Comparison of ENCODE assay signal across 1 cellular context in the genomic region with DNA sequence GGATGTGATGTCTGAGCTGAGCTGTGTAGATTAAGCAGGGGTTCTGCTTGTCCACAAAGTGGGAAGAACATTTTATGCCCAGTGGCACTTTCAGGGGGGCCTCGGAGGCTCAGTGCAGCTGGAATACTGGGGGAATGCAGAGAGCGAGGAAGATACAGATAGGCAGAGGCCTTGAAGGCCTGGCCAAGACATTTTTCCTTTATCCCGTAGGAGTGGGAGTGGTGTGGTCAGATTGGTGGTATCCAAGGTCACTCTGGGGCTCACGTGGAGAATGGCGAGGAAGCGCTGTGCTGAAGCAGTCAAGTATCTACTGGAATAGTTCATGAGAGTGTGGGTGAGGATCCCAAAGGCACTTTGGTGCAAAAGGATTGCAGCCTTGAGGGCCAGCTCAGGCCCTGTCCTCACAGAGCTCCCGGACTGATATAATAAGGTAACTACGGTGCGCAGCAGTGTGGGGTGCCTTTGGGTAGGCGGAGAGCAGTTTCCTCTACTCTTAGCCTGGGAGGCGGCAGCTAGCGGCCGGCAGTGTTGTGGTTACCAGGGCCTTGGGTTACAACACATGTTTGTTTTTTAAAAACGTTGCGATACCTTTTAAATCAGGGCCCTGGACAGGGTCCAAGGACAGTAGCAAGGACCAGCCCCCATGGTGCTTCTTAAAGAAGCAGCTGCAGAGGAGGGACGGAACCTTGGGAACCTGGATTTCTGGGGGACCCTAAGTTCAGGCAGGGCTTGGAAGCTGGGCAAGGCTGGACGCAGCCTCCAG.
TF ChIP-seq lines count a peak whose summit lies in the region.

No MANE protein-coding gene starts in this region.

TF ChIP-seq in HepG2, 621 proteins besides CTCF, POLR2A, EP300 and RAD21 (continued from another document and continues in another):
- TF ChIP-seq, protein P1, sequence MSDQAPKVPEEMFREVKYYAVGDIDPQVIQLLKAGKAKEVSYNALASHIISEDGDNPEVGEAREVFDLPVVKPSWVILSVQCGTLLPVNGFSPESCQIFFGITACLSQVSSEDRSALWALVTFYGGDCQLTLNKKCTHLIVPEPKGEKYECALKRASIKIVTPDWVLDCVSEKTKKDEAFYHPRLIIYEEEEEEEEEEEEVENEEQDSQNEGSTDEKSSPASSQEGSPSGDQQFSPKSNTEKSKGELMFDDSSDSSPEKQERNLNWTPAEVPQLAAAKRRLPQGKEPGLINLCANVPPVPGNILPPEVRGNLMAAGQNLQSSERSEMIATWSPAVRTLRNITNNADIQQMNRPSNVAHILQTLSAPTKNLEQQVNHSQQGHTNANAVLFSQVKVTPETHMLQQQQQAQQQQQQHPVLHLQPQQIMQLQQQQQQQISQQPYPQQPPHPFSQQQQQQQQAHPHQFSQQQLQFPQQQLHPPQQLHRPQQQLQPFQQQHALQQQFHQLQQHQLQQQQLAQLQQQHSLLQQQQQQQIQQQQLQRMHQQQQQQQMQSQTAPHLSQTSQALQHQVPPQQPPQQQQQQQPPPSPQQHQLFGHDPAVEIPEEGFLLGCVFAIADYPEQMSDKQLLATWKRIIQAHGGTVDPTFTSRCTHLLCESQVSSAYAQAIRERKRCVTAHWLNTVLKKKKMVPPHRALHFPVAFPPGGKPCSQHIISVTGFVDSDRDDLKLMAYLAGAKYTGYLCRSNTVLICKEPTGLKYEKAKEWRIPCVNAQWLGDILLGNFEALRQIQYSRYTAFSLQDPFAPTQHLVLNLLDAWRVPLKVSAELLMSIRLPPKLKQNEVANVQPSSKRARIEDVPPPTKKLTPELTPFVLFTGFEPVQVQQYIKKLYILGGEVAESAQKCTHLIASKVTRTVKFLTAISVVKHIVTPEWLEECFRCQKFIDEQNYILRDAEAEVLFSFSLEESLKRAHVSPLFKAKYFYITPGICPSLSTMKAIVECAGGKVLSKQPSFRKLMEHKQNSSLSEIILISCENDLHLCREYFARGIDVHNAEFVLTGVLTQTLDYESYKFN (CRISPR knock-in tag; conservative IDR thresholded peaks at IDR 0.05) = peak; percentile 87
- no peak for TF ChIP-seq ZNF230 (CRISPR knock-in tag; IDR thresholded peaks at IDR 0.05)
- TF ChIP-seq, protein P2, sequence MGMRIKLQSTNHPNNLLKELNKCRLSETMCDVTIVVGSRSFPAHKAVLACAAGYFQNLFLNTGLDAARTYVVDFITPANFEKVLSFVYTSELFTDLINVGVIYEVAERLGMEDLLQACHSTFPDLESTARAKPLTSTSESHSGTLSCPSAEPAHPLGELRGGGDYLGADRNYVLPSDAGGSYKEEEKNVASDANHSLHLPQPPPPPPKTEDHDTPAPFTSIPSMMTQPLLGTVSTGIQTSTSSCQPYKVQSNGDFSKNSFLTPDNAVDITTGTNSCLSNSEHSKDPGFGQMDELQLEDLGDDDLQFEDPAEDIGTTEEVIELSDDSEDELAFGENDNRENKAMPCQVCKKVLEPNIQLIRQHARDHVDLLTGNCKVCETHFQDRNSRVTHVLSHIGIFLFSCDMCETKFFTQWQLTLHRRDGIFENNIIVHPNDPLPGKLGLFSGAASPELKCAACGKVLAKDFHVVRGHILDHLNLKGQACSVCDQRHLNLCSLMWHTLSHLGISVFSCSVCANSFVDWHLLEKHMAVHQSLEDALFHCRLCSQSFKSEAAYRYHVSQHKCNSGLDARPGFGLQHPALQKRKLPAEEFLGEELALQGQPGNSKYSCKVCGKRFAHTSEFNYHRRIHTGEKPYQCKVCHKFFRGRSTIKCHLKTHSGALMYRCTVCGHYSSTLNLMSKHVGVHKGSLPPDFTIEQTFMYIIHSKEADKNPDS (CRISPR knock-in tag; IDR thresholded peaks at IDR 0.05) = no peak
- TF ChIP-seq RBM22 (optimal IDR thresholded peaks at IDR 0.05; ENCODE audit: low read length) = no peak
- TF ChIP-seq ELF3 (CRISPR knock-in tag; IDR thresholded peaks at IDR 0.05) = peak; percentile 59; the same call in 1 of the 2 replicates
- no peak for TF ChIP-seq NBN (conservative IDR thresholded peaks at IDR 0.05)
- TF ChIP-seq EZH2 (conservative IDR thresholded peaks at IDR 0.05; ENCODE audit: low read depth, low read length) = no peak
- TF ChIP-seq ZNF660 (CRISPR knock-in tag; IDR thresholded peaks at IDR 0.05; ENCODE audit: borderline replicate concordance, low read depth) = no peak
- peak; percentile 63; the same call in 1 of the 2 replicates for TF ChIP-seq TCF7 (IDR thresholded peaks at IDR 0.05; ENCODE audit: low read depth)
- TF ChIP-seq, protein P3, sequence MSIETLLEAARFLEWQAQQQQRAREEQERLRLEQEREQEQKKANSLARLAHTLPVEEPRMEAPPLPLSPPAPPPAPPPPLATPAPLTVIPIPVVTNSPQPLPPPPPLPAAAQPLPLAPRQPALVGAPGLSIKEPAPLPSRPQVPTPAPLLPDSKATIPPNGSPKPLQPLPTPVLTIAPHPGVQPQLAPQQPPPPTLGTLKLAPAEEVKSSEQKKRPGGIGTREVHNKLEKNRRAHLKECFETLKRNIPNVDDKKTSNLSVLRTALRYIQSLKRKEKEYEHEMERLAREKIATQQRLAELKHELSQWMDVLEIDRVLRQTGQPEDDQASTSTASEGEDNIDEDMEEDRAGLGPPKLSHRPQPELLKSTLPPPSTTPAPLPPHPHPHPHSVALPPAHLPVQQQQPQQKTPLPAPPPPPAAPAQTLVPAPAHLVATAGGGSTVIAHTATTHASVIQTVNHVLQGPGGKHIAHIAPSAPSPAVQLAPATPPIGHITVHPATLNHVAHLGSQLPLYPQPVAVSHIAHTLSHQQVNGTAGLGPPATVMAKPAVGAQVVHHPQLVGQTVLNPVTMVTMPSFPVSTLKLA (IDR thresholded peaks at IDR 0.05) = no peak
- TF ChIP-seq ZSCAN30 (CRISPR knock-in tag; IDR thresholded peaks at IDR 0.05) = no peak
- TF ChIP-seq, protein P4, sequence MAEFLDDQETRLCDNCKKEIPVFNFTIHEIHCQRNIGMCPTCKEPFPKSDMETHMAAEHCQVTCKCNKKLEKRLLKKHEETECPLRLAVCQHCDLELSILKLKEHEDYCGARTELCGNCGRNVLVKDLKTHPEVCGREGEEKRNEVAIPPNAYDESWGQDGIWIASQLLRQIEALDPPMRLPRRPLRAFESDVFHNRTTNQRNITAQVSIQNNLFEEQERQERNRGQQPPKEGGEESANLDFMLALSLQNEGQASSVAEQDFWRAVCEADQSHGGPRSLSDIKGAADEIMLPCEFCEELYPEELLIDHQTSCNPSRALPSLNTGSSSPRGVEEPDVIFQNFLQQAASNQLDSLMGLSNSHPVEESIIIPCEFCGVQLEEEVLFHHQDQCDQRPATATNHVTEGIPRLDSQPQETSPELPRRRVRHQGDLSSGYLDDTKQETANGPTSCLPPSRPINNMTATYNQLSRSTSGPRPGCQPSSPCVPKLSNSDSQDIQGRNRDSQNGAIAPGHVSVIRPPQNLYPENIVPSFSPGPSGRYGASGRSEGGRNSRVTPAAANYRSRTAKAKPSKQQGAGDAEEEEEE (CRISPR knock-in tag; IDR thresholded peaks at IDR 0.05; ENCODE audit: borderline replicate concordance) = no peak
- TF ChIP-seq RFXANK (CRISPR knock-in tag; IDR thresholded peaks at IDR 0.05) = no peak
- TF ChIP-seq ZFP82 (CRISPR knock-in tag; IDR thresholded peaks at IDR 0.05; ENCODE audit: borderline replicate concordance) = no peak
- TF ChIP-seq ARNTL (CRISPR knock-in tag; IDR thresholded peaks at IDR 0.05) = peak; percentile 64; the same call in 1 of the 2 replicates
- TF ChIP-seq, protein P5, sequence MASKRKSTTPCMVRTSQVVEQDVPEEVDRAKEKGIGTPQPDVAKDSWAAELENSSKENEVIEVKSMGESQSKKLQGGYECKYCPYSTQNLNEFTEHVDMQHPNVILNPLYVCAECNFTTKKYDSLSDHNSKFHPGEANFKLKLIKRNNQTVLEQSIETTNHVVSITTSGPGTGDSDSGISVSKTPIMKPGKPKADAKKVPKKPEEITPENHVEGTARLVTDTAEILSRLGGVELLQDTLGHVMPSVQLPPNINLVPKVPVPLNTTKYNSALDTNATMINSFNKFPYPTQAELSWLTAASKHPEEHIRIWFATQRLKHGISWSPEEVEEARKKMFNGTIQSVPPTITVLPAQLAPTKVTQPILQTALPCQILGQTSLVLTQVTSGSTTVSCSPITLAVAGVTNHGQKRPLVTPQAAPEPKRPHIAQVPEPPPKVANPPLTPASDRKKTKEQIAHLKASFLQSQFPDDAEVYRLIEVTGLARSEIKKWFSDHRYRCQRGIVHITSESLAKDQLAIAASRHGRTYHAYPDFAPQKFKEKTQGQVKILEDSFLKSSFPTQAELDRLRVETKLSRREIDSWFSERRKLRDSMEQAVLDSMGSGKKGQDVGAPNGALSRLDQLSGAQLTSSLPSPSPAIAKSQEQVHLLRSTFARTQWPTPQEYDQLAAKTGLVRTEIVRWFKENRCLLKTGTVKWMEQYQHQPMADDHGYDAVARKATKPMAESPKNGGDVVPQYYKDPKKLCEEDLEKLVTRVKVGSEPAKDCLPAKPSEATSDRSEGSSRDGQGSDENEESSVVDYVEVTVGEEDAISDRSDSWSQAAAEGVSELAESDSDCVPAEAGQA (IDR thresholded peaks at IDR 0.05; ENCODE audit: low read depth) = no peak
- TF ChIP-seq, protein P5 (CRISPR knock-in tag; IDR thresholded peaks at IDR 0.05; ENCODE audit: borderline replicate concordance) = no peak
- TF ChIP-seq ISL2 (CRISPR knock-in tag; IDR thresholded peaks at IDR 0.05) = peak; percentile 65
- 0 out of 2 replicates have a peak, but pooled peaks have one; percentile 29 for TF ChIP-seq BORCS8-MEF2B (CRISPR knock-in tag; IDR thresholded peaks at IDR 0.05)
- 0 out of 2 replicates have a peak, but pooled peaks have one; percentile 33 for TF ChIP-seq ZNF619 (CRISPR knock-in tag; IDR thresholded peaks at IDR 0.05)
- TF ChIP-seq ZNF10 (CRISPR knock-in tag; IDR thresholded peaks at IDR 0.05; ENCODE audit: borderline replicate concordance, low read depth) = no peak
- no peak for TF ChIP-seq REXO4 (CRISPR knock-in tag; IDR thresholded peaks at IDR 0.05; ENCODE audit: borderline replicate concordance)
- TF ChIP-seq ZNF205 (CRISPR knock-in tag; IDR thresholded peaks at IDR 0.05) = no peak
- TF ChIP-seq, protein P6, sequence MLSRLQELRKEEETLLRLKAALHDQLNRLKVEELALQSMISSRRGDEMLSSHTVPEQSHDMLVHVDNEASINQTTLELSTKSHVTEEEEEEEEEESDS (CRISPR knock-in tag; IDR thresholded peaks at IDR 0.05; ENCODE audit: borderline replicate concordance) = no peak
- TF ChIP-seq, protein P7, sequence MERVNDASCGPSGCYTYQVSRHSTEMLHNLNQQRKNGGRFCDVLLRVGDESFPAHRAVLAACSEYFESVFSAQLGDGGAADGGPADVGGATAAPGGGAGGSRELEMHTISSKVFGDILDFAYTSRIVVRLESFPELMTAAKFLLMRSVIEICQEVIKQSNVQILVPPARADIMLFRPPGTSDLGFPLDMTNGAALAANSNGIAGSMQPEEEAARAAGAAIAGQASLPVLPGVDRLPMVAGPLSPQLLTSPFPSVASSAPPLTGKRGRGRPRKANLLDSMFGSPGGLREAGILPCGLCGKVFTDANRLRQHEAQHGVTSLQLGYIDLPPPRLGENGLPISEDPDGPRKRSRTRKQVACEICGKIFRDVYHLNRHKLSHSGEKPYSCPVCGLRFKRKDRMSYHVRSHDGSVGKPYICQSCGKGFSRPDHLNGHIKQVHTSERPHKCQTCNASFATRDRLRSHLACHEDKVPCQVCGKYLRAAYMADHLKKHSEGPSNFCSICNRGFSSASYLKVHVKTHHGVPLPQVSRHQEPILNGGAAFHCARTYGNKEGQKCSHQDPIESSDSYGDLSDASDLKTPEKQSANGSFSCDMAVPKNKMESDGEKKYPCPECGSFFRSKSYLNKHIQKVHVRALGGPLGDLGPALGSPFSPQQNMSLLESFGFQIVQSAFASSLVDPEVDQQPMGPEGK (CRISPR knock-in tag; IDR thresholded peaks at IDR 0.05) = peak; percentile 56
- TF ChIP-seq ZNF251 (CRISPR knock-in tag; IDR thresholded peaks at IDR 0.05) = no peak
- TF ChIP-seq, protein P8, sequence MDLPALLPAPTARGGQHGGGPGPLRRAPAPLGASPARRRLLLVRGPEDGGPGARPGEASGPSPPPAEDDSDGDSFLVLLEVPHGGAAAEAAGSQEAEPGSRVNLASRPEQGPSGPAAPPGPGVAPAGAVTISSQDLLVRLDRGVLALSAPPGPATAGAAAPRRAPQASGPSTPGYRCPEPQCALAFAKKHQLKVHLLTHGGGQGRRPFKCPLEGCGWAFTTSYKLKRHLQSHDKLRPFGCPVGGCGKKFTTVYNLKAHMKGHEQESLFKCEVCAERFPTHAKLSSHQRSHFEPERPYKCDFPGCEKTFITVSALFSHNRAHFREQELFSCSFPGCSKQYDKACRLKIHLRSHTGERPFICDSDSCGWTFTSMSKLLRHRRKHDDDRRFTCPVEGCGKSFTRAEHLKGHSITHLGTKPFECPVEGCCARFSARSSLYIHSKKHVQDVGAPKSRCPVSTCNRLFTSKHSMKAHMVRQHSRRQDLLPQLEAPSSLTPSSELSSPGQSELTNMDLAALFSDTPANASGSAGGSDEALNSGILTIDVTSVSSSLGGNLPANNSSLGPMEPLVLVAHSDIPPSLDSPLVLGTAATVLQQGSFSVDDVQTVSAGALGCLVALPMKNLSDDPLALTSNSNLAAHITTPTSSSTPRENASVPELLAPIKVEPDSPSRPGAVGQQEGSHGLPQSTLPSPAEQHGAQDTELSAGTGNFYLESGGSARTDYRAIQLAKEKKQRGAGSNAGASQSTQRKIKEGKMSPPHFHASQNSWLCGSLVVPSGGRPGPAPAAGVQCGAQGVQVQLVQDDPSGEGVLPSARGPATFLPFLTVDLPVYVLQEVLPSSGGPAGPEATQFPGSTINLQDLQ (CRISPR knock-in tag; IDR thresholded peaks at IDR 0.05) = no peak
- no peak for TF ChIP-seq NFE2L1 (CRISPR knock-in tag; IDR thresholded peaks at IDR 0.05; ENCODE audit: borderline replicate concordance)
- TF ChIP-seq ARHGAP35 (CRISPR knock-in tag; IDR thresholded peaks at IDR 0.05; ENCODE audit: borderline replicate concordance) = no peak
- no peak for TF ChIP-seq PTBP1 (IDR thresholded peaks at IDR 0.05; ENCODE audit: low read depth, low read length, poor library complexity, severe bottlenecking)
- TF ChIP-seq ZNF496 (CRISPR knock-in tag; IDR thresholded peaks at IDR 0.05; ENCODE audit: insufficient replicate concordance) = no peak
- TF ChIP-seq ZNF670 (CRISPR knock-in tag; IDR thresholded peaks at IDR 0.05; ENCODE audit: borderline replicate concordance) = peak; percentile 69; the same call in 1 of the 2 replicates
- no peak for TF ChIP-seq ZNF792 (CRISPR knock-in tag; IDR thresholded peaks at IDR 0.05)
